In genomic region chr1:111976332-111976731, GRCh38 we compare ENCODE assay signal across 25 cellular contexts. TPM values are rescaled to one million over a fixed set of nuclear protein-coding genes. Genes with fewer than 3 reads are reported as not detected.
DNase-seq lines count a peak whose midpoint lies in the region; ATAC-seq, FAIRE-seq and TF ChIP-seq lines count a peak whose summit lies in the region.
"Had no signal": no experiment of that assay in that cellular context is flagged by ENCODE, and none has a peak within 500 bp of the region (broad histone marks: within the 10 kb centered on the region; RNA-seq: fewer than 3 reads in every experiment).

No MANE protein-coding gene starts in this region.

- no peak overlapping the region for H3K9ac ChIP-seq in mammary epithelial cell (ENCODE audit: insufficient read depth, low read length)
- H3K9ac ChIP-seq: BLaER1 treated with 17β-estradiol and CSF1 and Interleukin-3, amounts not matched to agents 10 nM and 100 nM had no signal

- no peaks in the 10 kb centered on the region for H3K79me2 ChIP-seq in mammary epithelial cell (ENCODE audit: insufficient read depth, low read length)

- FAIRE-seq in RCC 7860 (lab: Jason Lieb, UNC), result no peak
- FAIRE-seq: D721Med, TTC549 had no signal

- peaks cover 89% of the 10 kb centered on the region for H3K27me3 Mint-ChIP-seq in T-helper 17 cell

- no peak overlapping the region for H3K4me2 ChIP-seq in mammary epithelial cell (ENCODE audit: insufficient read depth, low read depth, low read length)
- H3K4me2 ChIP-seq: BLaER1 treated with 17β-estradiol and CSF1 and Interleukin-3, amounts not matched to agents 10 nM and 100 nM had no signal

- H3K4me3 ChIP-seq in mammary epithelial cell (replicated peaks in 1 of 3; ENCODE audit: insufficient read depth in 1 of 3, low read depth in 2 of 3, low read length in 3 of 3) (no peak overlapping the region), HAP-1 (no peak overlapping the region)
- H3K4me3 ChIP-seq: BLaER1 treated with 17β-estradiol and CSF1 and Interleukin-3, amounts not matched to agents 10 nM and 100 nM; coronary artery; heart left ventricle; left lung; thyroid gland had no signal

- peaks cover 4% of the 10 kb centered on the region for H3K36me3 Mint-ChIP-seq in T-helper 17 cell (ENCODE audit: low read depth)
- H3K36me3 Mint-ChIP-seq: natural killer cell had no signal

- H3K9me3 ChIP-seq in mammary epithelial cell (replicated peaks; ENCODE audit: insufficient read depth, low read length), result no peaks in the 10 kb centered on the region
- no peaks in the 10 kb centered on the region for H3K9me3 ChIP-seq in HAP-1
- H3K9me3 ChIP-seq in T-helper 17 cell (ENCODE audit: control insufficient read depth, low read length, poor library complexity, severe bottlenecking), result no peaks in the 10 kb centered on the region
- H3K9me3 ChIP-seq: BLaER1 treated with 17β-estradiol and CSF1 and Interleukin-3, amounts not matched to agents 10 nM and 100 nM; heart left ventricle; left lung; thyroid gland had no signal

- BruUV-seq in mammary epithelial cell (replicated peaks; lab: Mats Ljungman, UMichigan), result no TSS peak

- no peak overlapping the region for H2AFZ ChIP-seq in mammary epithelial cell (ENCODE audit: low read depth, low read length)

- intact Hi-C loops in mammary epithelial cell (cut with micrococcal nuclease), result no loop called here

- 44% methylated on average over 5 of the region's 5 CpGs for WGBS in mammary epithelial cell (ENCODE audit: low coverage, missing lambda C conversion rate)

- H3K4me1 ChIP-seq in mammary epithelial cell (ENCODE audit: insufficient read depth, low read length) (no peaks in the 10 kb centered on the region), HAP-1 (no peaks in the 10 kb centered on the region)
- H3K4me1 ChIP-seq: left lung, thyroid gland had no signal

- no peak overlapping the region for H3K27ac Mint-ChIP-seq in T-helper 17 cell
- H3K27ac Mint-ChIP-seq: HFFc6, natural killer cell had no signal

- ATAC-seq in HG03469 (IDR thresholded peaks at IDR 0.05; ENCODE audit: unreplicated experiment) (no peak), T-helper 17 cell (no peak)
- ATAC-seq: heart left ventricle; natural killer cell; Right ventricle myocardium inferior; stimulated activated naive CD8-positive, alpha-beta T cell treated with anti-CD3 and anti-CD28 coated beads, Interleukin-15, Interleukin-2, amounts not matched to agents 100 U/mL and 50 U/mL, for 24 hours had no signal

- no peak overlapping the region for H3K4me3 Mint-ChIP-seq in T-helper 17 cell
- H3K4me3 Mint-ChIP-seq: HFFc6, natural killer cell had no signal

- TF ChIP-seq CTCF in C4-2B (conservative IDR thresholded peaks at IDR 0.05), result no peak
- no peak for TF ChIP-seq CTCF in mammary epithelial cell (conservative IDR thresholded peaks at IDR 0.05 in 1 of 2, IDR thresholded peaks at IDR 0.05 in 1 of 2; ENCODE audit: extremely low read depth in 1 of 2, insufficient read depth in 1 of 2, low read depth in 1 of 2, low read length in 2 of 2)

- CTCF ChIA-PET in mammary epithelial cell (lab: Charles Lee; ENCODE audit: low non-redundant PET), result no interaction called here

- H3K4me1 Mint-ChIP-seq in T-helper 17 cell, result no peaks in the 10 kb centered on the region
- H3K4me1 Mint-ChIP-seq: natural killer cell had no signal

- H4K20me1 ChIP-seq in mammary epithelial cell (ENCODE audit: insufficient read depth, low read length), result no peaks in the 10 kb centered on the region

- peaks cover 2% of the 10 kb centered on the region for H3K27me3 ChIP-seq in mammary epithelial cell (ENCODE audit: insufficient read depth, low read length)
- no peaks in the 10 kb centered on the region for H3K27me3 ChIP-seq in HAP-1 (ENCODE audit: low read depth)
- H3K27me3 ChIP-seq: thyroid gland had no signal

- peak overlapping the region; percentile 79 for H3K27ac ChIP-seq in C4-2B
- H3K27ac ChIP-seq in mammary epithelial cell (ENCODE audit: insufficient read depth, low read depth, low read length), result no peak overlapping the region
- H3K27ac ChIP-seq: BLaER1 treated with 17β-estradiol and CSF1 and Interleukin-3, amounts not matched to agents 10 nM and 100 nM; coronary artery; heart left ventricle; left lung; thyroid gland had no signal

- in situ Hi-C loops in mammary epithelial cell (cut with MboI; ENCODE audit: low sequenced_read_pairs in 2 of 2), result loop anchor here in 1 of 2 donors (25.0 kb wide), 1 partner anchor 489 kb away; no protein-coding TSS in a partner anchor
- in situ Hi-C loops in HAP-1 (cut with MboI; ENCODE audit: low sequenced_read_pairs), result no loop called here

- H3K36me3 ChIP-seq in mammary epithelial cell (ENCODE audit: insufficient read depth, low read length) (no peaks in the 10 kb centered on the region), HAP-1 (replicated peaks) (no peaks in the 10 kb centered on the region)
- H3K36me3 ChIP-seq: BLaER1 treated with 17β-estradiol and CSF1 and Interleukin-3, amounts not matched to agents 10 nM and 100 nM; left lung; thyroid gland had no signal

- dilution Hi-C loops in mammary epithelial cell (cut with HindIII; ENCODE audit: low sequenced_read_pairs), result no loop called here

- peak; percentile 87 for DNase-seq in DMS53 treated with DMSO at 0.1 percent for 48 hours (lab: John Stamatoyannopoulos, UW; ENCODE audit: unreplicated experiment)
- DNase-seq in NCI-H510A treated with DMSO at 0.1 percent for 48 hours (lab: John Stamatoyannopoulos, UW), result peak; percentile 89
- DNase-seq in mammary epithelial cell, result peak; percentile 39
- DNase-seq in HAP-1 (ENCODE audit: low spot score in 2 of 2), result no peak
- DNase-seq in T-helper 17 cell, result no peak
- no peak for DNase-seq in RCC 7860 (ENCODE audit: low spot score)
- DNase-seq: activated gamma-delta T cell treated with Interleukin-2 at 50 U/mL for 16 hours; activated T-cell treated with anti-CD3 and anti-CD28 coated beads, Interleukin-2, amount 50 U/mL, for 1 hour; heart left ventricle; HFFc6; left lung; midbrain; natural killer cell; NCI-H1694 treated with DMSO at 0.1 percent for 48 hours; stimulated activated CD4-positive, alpha-beta T cell treated with anti-CD3 and anti-CD28 coated beads, Interleukin-12 subunit alpha, Interleukin-12 subunit beta, amount 100 ng/mL, for 4 hours; stimulated activated CD4-positive, alpha-beta T cell treated with anti-CD3 and anti-CD28 coated beads, Interleukin-4, amount 100 ng/mL, for 4 hours; stimulated activated naive CD8-positive, alpha-beta T cell treated with anti-CD3 and anti-CD28 coated beads, Interleukin-15, Interleukin-2, amounts not matched to agents 100 U/mL and 50 U/mL, for 24 hours; thyroid gland had no signal

RNA-seq across cellular contexts. Expression of gene KCND3, which starts 13.1 kb away (rescaled TPM):
- 1 to 10 TPM in 1 of 2 donors, under 1 TPM in 1; 0.64 to 3.3 TPM for total RNA-seq in mammary epithelial cell
- polyA plus RNA-seq in mammary epithelial cell, result 0.12 TPM
- 0.10 TPM for polyA minus RNA-seq in mammary epithelial cell
- total RNA-seq in T-helper 17 cell, result 1 to 10 TPM in 1 of 2 donors, under 1 TPM in 1; 0.12 to 2.2 TPM

Comparison
In these comparisons a context has a peak if more than half of its experiments do, and no peak if none do; other contexts are left out.
1. DNase-seq: peak in DMS53 treated with DMSO at 0.1 percent for 48 hours (single experiment), NCI-H510A treated with DMSO at 0.1 percent for 48 hours (single experiment) and mammary epithelial cell (single experiment); none in HAP-1 (0 of 2), T-helper 17 cell (0 of 3) and RCC 7860 (single experiment).